In genomic region chr10:3467052-3467906, GRCh38 we compare ENCODE assay signal across 8 cellular contexts.
DNase-seq lines count a peak whose midpoint lies in the region; ATAC-seq and TF ChIP-seq lines count a peak whose summit lies in the region.

No MANE protein-coding gene starts in this region.

- TF ChIP-seq CTCF in activated CD8-positive, alpha-beta T cell treated with anti-CD3 and anti-CD28 coated beads for 36 hours (IDR thresholded peaks at IDR 0.05): no peak

- no peaks in the 10 kb centered on the region for H3K9me3 Mint-ChIP-seq in activated CD4-positive, alpha-beta T cell treated with anti-CD3 and anti-CD28 coated beads, Interleukin-2, amount 10 ng/mL, durations not matched to agents 7 days and 5 days
- H3K9me3 Mint-ChIP-seq in activated CD8-positive, alpha-beta T cell treated with anti-CD3 and anti-CD28 coated beads for 36 hours: no peaks in the 10 kb centered on the region

- no peak for DNase-seq in activated CD4-positive, alpha-beta T cell treated with anti-CD3 and anti-CD28 coated beads, Interleukin-2, amount 10 ng/mL, durations not matched to agents 7 days and 5 days
- DNase-seq in activated CD4-positive, alpha-beta T cell treated with anti-CD3 and anti-CD28 coated beads, Interleukin-2, amount 50 U/mL, for 1 hour: no peak
- no peak for DNase-seq in activated CD8-positive, alpha-beta T cell treated with anti-CD3 and anti-CD28 coated beads for 36 hours
- peak; percentile 90 for DNase-seq in glomerular visceral epithelial cell (ENCODE audit: extremely low spot score)
- DNase-seq in stimulated activated CD4-positive, alpha-beta T cell treated with anti-CD3 and anti-CD28 coated beads, Interleukin-2, amount 100 ng/mL, for 24 hours: no peak

- POLR2A ChIA-PET in activated CD4-positive, alpha-beta T cell treated with anti-CD3 and anti-CD28 coated beads, Interleukin-2, amount 10 ng/mL, durations not matched to agents 7 days and 5 days (lab: Charles Lee): no interaction called here
- POLR2A ChIA-PET in activated CD8-positive, alpha-beta T cell treated with anti-CD3 and anti-CD28 coated beads for 36 hours (lab: Charles Lee): no interaction called here

- peak overlapping the region; percentile 94 for H3K27ac ChIP-seq in rectal smooth muscle tissue (ENCODE audit: low read depth, low read length)

- H3K9ac ChIP-seq in rectal smooth muscle tissue (ENCODE audit: low read length): no peak overlapping the region

- no peaks in the 10 kb centered on the region for H3K36me3 ChIP-seq in rectal smooth muscle tissue (ENCODE audit: control insufficient read depth, insufficient read depth, low read length)

- CTCF ChIA-PET in activated CD4-positive, alpha-beta T cell treated with anti-CD3 and anti-CD28 coated beads, Interleukin-2, amount 10 ng/mL, durations not matched to agents 7 days and 5 days (lab: Charles Lee): interaction anchor here (0.6 kb wide), 1 partner anchor 253 kb away, joined by 3 read pairs; no protein-coding TSS in a partner anchor
- CTCF ChIA-PET in activated CD8-positive, alpha-beta T cell treated with anti-CD3 and anti-CD28 coated beads for 36 hours (lab: Charles Lee): no interaction called here

- H3K4me3 ChIP-seq in rectal smooth muscle tissue (ENCODE audit: low read length): no peak overlapping the region

- ATAC-seq in activated CD8-positive, alpha-beta T cell treated with anti-CD3 and anti-CD28 coated beads for 36 hours: peak; percentile 37
- ATAC-seq in HG02571 (IDR thresholded peaks at IDR 0.05; ENCODE audit: unreplicated experiment): no peak
- ATAC-seq in GM21381 (IDR thresholded peaks at IDR 0.05; ENCODE audit: unreplicated experiment): no peak

- intact Hi-C loops in activated CD8-positive, alpha-beta T cell treated with anti-CD3 and anti-CD28 coated beads for 36 hours (cut with micrococcal nuclease): no loop called here

- H3K4me3 Mint-ChIP-seq in activated CD4-positive, alpha-beta T cell treated with anti-CD3 and anti-CD28 coated beads, Interleukin-2, amount 10 ng/mL, durations not matched to agents 7 days and 5 days: peak overlapping the region; percentile 28
- peak overlapping the region; percentile 30 for H3K4me3 Mint-ChIP-seq in activated CD8-positive, alpha-beta T cell treated with anti-CD3 and anti-CD28 coated beads for 36 hours

- peaks cover 1% of the 10 kb centered on the region for H3K27me3 Mint-ChIP-seq in activated CD4-positive, alpha-beta T cell treated with anti-CD3 and anti-CD28 coated beads, Interleukin-2, amount 10 ng/mL, durations not matched to agents 7 days and 5 days
- H3K27me3 Mint-ChIP-seq in activated CD8-positive, alpha-beta T cell treated with anti-CD3 and anti-CD28 coated beads for 36 hours: peaks cover 5% of the 10 kb centered on the region

- H3K27me3 ChIP-seq in rectal smooth muscle tissue (ENCODE audit: control insufficient read depth, insufficient read depth, low read length): no peaks in the 10 kb centered on the region

- H3K36me3 Mint-ChIP-seq in activated CD4-positive, alpha-beta T cell treated with anti-CD3 and anti-CD28 coated beads, Interleukin-2, amount 10 ng/mL, durations not matched to agents 7 days and 5 days (ENCODE audit: low read depth): no peaks in the 10 kb centered on the region
- no peaks in the 10 kb centered on the region for H3K36me3 Mint-ChIP-seq in activated CD8-positive, alpha-beta T cell treated with anti-CD3 and anti-CD28 coated beads for 36 hours (ENCODE audit: low read depth)

- peak overlapping the region; percentile 77 for H3K27ac Mint-ChIP-seq in activated CD4-positive, alpha-beta T cell treated with anti-CD3 and anti-CD28 coated beads, Interleukin-2, amount 10 ng/mL, durations not matched to agents 7 days and 5 days
- peak overlapping the region; percentile 25 for H3K27ac Mint-ChIP-seq in activated CD8-positive, alpha-beta T cell treated with anti-CD3 and anti-CD28 coated beads for 36 hours

- H3K4me1 Mint-ChIP-seq in activated CD4-positive, alpha-beta T cell treated with anti-CD3 and anti-CD28 coated beads, Interleukin-2, amount 10 ng/mL, durations not matched to agents 7 days and 5 days: peaks cover 48% of the 10 kb centered on the region
- peaks cover 29% of the 10 kb centered on the region for H3K4me1 Mint-ChIP-seq in activated CD8-positive, alpha-beta T cell treated with anti-CD3 and anti-CD28 coated beads for 36 hours (ENCODE audit: low read depth)

- H3K4me1 ChIP-seq in rectal smooth muscle tissue (ENCODE audit: control insufficient read depth, insufficient read depth, low read length): peaks cover 51% of the 10 kb centered on the region
